Comparison of ENCODE assay signal across 1 cellular context in the genomic region with DNA sequence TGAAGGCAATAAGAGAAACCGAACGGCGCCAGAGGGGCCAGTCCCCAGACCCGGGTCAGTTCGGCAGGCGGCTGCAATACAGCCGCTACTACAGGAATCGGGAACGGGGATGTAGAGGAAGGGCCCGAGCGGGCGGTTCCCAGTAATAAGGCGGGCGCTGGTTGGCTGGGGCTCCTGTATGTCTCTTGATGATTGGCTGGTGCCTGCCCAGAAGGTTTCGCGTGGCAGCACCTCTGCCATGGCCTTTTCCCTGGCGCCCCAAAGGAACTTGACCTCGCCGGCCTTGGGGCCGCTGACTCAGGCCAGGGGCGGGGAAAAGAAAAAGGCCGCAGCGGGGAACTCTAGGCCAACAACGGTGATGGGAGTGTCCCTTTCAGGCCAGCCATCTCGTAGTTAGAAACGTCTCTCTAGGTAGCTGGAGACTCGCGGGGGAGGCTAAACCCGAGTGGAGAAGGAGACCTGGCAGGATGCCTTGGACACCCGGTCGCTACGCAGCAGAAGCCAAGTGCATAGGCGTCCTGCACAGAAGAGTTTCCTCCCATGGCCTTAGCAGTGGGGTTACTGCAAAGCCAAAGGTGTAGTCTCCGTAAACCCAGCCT.
TF ChIP-seq lines count a peak whose summit lies in the region.

Gene IBTK (minus strand): TSS at position 111 of the 599 bp plus-strand sequence. CDS start 7,258 bp downstream, outside the sequence.

TF ChIP-seq in HEK293, 187 proteins besides CTCF, POLR2A, EP300 and RAD21 (continued from another document):
- TF ChIP-seq REST (tag by site-specific recombination; IDR thresholded peaks at IDR 0.05) (0 out of 2 replicates have a peak, but pooled peaks have one; percentile 12), ZBTB6 (tag by site-specific recombination; IDR thresholded peaks at IDR 0.05) (no peak), ZNF558 (tag by site-specific recombination; IDR thresholded peaks at IDR 0.05) (no peak), ZNF560 (tag by site-specific recombination; IDR thresholded peaks at IDR 0.05; ENCODE audit: borderline replicate concordance) (no peak), ZNF223 (tag by site-specific recombination; IDR thresholded peaks at IDR 0.05) (no peak), GLIS2 (tag by site-specific recombination; IDR thresholded peaks at IDR 0.05) (peak; percentile 57), ZNF335 (tag by site-specific recombination; conservative IDR thresholded peaks at IDR 0.05) (peak; percentile 91), ZIC2 (tag by site-specific recombination; IDR thresholded peaks at IDR 0.05) (peak; percentile 56), KLF8 (tag by site-specific recombination; IDR thresholded peaks at IDR 0.05) (no peak; the same call in 1 of the 2 replicates), ZNF580 (tag by site-specific recombination; IDR thresholded peaks at IDR 0.05) (peak; percentile 81), ZNF214 (tag by site-specific recombination; IDR thresholded peaks at IDR 0.05; ENCODE audit: borderline replicate concordance) (no peak), ZBTB10 (tag by site-specific recombination; IDR thresholded peaks at IDR 0.05) (peak; percentile 59; the same call in 1 of the 2 replicates), IKZF3 (tag by site-specific recombination; IDR thresholded peaks at IDR 0.05) (peak; percentile 78), ZNF600 (tag by site-specific recombination; IDR thresholded peaks at IDR 0.05) (peak; percentile 62; the same call in 1 of the 2 replicates), ZBTB20 (tag by site-specific recombination; IDR thresholded peaks at IDR 0.05) (peak; percentile 88), TRIM28 (IDR thresholded peaks at IDR 0.05; ENCODE audit: borderline replicate concordance, low read length) (peak; percentile 68; the same call in 1 of the 2 replicates), ZNF513 (tag by site-specific recombination; IDR thresholded peaks at IDR 0.05) (no peak; the same call in 1 of the 2 replicates), ZNF366 (tag by site-specific recombination; conservative IDR thresholded peaks at IDR 0.05) (no peak), ZNF670 (tag by site-specific recombination; IDR thresholded peaks at IDR 0.05; ENCODE audit: low read depth) (no peak), MEIS1 (CRISPR knock-in tag; IDR thresholded peaks at IDR 0.05; ENCODE audit: borderline replicate concordance) (no peak), ZXDB (tag by site-specific recombination; IDR thresholded peaks at IDR 0.05) (peak; percentile 74), ZSCAN30 (tag by site-specific recombination; IDR thresholded peaks at IDR 0.05) (no peak), ZNF155 (tag by site-specific recombination; IDR thresholded peaks at IDR 0.05) (no peak), SP2 (tag by site-specific recombination; IDR thresholded peaks at IDR 0.05) (peak; percentile 80), ZFP37 (tag by site-specific recombination; IDR thresholded peaks at IDR 0.05) (peak; percentile 55), ZNF10 (tag by site-specific recombination; IDR thresholded peaks at IDR 0.05) (no peak), KLF10 (tag by site-specific recombination; IDR thresholded peaks at IDR 0.05) (peak; percentile 43; the same call in 1 of the 2 replicates), ZNF521 (tag by site-specific recombination; IDR thresholded peaks at IDR 0.05) (no peak), ZSCAN16 (tag by site-specific recombination; IDR thresholded peaks at IDR 0.05) (no peak), ZBTB8A (tag by site-specific recombination; IDR thresholded peaks at IDR 0.05) (peak; percentile 75; the same call in 1 of the 2 replicates), ZNF776 (tag by site-specific recombination; IDR thresholded peaks at IDR 0.05; ENCODE audit: borderline replicate concordance) (no peak), ZNF341 (tag by site-specific recombination; IDR thresholded peaks at IDR 0.05; ENCODE audit: low read depth) (peak; percentile 55; the same call in 1 of the 2 replicates), ZNF777 (tag by site-specific recombination; IDR thresholded peaks at IDR 0.05; ENCODE audit: borderline replicate concordance) (no peak), ZNF626 (tag by site-specific recombination; IDR thresholded peaks at IDR 0.05) (no peak), ZNF26 (tag by site-specific recombination; IDR thresholded peaks at IDR 0.05) (no peak), ZFHX2 (tag by site-specific recombination; conservative IDR thresholded peaks at IDR 0.05) (peak; percentile 26), EGR2 (tag by site-specific recombination; IDR thresholded peaks at IDR 0.05; ENCODE audit: low read depth) (no peak), ZNF548 (tag by site-specific recombination; IDR thresholded peaks at IDR 0.05) (no peak)
- TF ChIP-seq, protein P1, sequence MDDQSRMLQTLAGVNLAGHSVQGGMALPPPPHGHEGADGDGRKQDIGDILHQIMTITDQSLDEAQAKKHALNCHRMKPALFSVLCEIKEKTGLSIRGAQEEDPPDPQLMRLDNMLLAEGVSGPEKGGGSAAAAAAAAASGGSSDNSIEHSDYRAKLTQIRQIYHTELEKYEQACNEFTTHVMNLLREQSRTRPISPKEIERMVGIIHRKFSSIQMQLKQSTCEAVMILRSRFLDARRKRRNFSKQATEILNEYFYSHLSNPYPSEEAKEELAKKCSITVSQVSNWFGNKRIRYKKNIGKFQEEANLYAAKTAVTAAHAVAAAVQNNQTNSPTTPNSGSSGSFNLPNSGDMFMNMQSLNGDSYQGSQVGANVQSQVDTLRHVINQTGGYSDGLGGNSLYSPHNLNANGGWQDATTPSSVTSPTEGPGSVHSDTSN (CRISPR knock-in tag; IDR thresholded peaks at IDR 0.05) = no peak
- TF ChIP-seq, protein P2, sequence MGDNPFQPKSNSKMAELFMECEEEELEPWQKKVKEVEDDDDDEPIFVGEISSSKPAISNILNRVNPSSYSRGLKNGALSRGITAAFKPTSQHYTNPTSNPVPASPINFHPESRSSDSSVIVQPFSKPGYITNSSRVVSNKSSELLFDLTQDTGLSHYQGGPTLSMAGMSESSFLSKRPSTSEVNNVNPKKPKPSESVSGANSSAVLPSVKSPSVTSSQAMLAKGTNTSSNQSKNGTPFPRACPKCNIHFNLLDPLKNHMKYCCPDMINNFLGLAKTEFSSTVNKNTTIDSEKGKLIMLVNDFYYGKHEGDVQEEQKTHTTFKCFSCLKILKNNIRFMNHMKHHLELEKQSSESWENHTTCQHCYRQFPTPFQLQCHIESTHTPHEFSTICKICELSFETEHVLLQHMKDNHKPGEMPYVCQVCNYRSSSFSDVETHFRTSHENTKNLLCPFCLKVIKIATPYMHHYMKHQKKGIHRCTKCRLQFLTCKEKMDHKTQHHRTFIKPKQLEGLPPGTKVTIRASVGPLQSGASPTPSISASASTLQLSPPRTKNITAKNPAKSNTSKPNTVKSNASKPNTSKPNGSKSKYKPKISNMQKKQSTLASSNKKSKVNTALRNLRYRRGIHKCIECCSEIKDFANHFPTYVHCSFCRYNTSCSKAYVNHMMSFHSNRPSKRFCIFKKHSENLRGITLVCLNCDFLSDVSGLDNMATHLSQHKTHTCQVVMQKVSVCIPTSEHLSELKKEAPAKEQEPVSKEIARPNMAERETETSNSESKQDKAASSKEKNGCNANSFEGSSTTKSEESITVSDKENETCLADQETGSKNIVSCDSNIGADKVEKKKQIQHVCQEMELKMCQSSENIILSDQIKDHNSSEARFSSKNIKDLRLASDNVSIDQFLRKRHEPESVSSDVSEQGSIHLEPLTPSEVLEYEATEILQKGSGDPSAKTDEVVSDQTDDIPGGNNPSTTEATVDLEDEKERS (tag by site-specific recombination; IDR thresholded peaks at IDR 0.05) = no peak
- TF ChIP-seq, protein P3, sequence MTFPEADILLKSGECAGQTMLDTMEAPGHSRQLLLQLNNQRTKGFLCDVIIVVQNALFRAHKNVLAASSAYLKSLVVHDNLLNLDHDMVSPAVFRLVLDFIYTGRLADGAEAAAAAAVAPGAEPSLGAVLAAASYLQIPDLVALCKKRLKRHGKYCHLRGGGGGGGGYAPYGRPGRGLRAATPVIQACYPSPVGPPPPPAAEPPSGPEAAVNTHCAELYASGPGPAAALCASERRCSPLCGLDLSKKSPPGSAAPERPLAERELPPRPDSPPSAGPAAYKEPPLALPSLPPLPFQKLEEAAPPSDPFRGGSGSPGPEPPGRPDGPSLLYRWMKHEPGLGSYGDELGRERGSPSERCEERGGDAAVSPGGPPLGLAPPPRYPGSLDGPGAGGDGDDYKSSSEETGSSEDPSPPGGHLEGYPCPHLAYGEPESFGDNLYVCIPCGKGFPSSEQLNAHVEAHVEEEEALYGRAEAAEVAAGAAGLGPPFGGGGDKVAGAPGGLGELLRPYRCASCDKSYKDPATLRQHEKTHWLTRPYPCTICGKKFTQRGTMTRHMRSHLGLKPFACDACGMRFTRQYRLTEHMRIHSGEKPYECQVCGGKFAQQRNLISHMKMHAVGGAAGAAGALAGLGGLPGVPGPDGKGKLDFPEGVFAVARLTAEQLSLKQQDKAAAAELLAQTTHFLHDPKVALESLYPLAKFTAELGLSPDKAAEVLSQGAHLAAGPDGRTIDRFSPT (tag by site-specific recombination; IDR thresholded peaks at IDR 0.05) = peak; percentile 98
TF ChIP-seq in HEK293: peak in this region for 38.
